Comparison of ENCODE assay signal across 9 cellular contexts in the genomic region with DNA sequence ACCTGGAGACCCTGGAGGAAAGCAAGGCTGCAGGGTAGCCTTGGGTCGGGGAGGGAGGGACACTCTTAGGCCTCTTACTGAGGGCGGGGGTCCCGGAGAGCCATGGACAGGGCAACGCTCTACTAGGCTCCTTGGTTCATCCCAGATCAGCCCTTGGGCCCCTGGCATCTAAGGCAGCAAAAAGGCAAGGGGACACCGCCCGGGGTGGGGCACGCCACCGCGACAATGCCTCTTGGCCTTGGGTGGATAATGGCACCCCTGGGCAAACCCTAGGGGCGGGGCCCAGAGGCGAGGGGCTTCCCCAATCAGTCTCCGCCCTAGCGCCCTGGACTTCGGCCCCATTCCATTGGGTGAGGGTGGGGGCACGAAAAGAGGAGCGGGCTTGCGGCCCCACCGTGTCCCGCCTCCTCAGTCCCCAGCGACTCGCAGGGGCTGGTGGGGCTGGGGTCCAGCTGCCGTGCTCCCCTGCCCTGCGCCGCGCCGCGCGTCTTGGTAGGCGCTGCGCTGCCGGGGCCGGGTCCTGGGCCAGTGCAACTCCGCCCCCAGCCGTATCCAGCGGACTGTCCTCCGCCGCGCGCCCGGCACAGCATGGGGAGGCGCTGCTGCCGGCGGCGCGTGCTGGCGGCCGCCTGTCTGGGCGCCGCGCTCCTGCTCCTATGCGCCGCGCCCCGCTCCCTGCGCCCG. TPM values are rescaled to one million over a fixed set of nuclear protein-coding genes. Genes with fewer than 3 reads are reported as not detected.
DNase-seq lines count a peak whose midpoint lies in the region; ATAC-seq, FAIRE-seq and TF ChIP-seq lines count a peak whose summit lies in the region.
"Had no signal": no experiment of that assay in that cellular context is flagged by ENCODE, and none has a peak within 500 bp of the region (broad histone marks: within the 10 kb centered on the region; RNA-seq: fewer than 3 reads in every experiment).

TSS of gene CHST13 (plus strand) at position 411 of the 684 bp plus-strand sequence. CDS start at position 589, 178 bp downstream.

- H3K4me3 ChIP-seq in WERI-Rb-1 (ENCODE audit: low read depth, low read length) (peak within 1 kb of the TSS; percentile 48), left ventricle myocardium inferior (peak within 1 kb of the TSS; percentile 64), psoas muscle (peak within 1 kb of the TSS; percentile 65), SJCRH30 (no peak within 1 kb of the TSS)

- 6 to 11% (median 7%) methylated on average over 28 to 56 of the region's 56 CpGs for WGBS in psoas muscle, 3 donors

- intact Hi-C loops in left ventricle myocardium inferior (cut with micrococcal nuclease) (no loop called here), psoas muscle (cut with DNase I) (loop anchor here (5.0 to 10.0 kb wide), 4 partner anchors 131 to 1023 kb away; partner anchors contain the start of gene TXNRD3 (in 1 of the 2))

- H3K4me1 ChIP-seq in left ventricle myocardium inferior (peaks cover 21% of the 10 kb centered on the region), psoas muscle (peaks cover 3% of the 10 kb centered on the region), SJCRH30 (no peaks in the 10 kb centered on the region)

- ATAC-seq in psoas muscle = peak; percentile 71 to 86 (median 82)
- no peak for ATAC-seq in GM21515 (IDR thresholded peaks at IDR 0.05; ENCODE audit: unreplicated experiment)

- DNase-seq in AG08395 (ENCODE audit: low spot score) (peak; percentile 58), HTR-8/SVneo (ENCODE audit: insufficient read length, low spot score) (peak; percentile 35), WERI-Rb-1 (peak; percentile 68), left ventricle myocardium inferior (peak; percentile 54), psoas muscle (peak; percentile 53 to 62), cerebellar cortex (ENCODE audit: low spot score) (no peak), SJCRH30 (no peak)

- H3K9me3 ChIP-seq in WERI-Rb-1 (ENCODE audit: severe bottlenecking) (no peaks in the 10 kb centered on the region), left ventricle myocardium inferior (replicated peaks) (no peaks in the 10 kb centered on the region), psoas muscle (no peaks in the 10 kb centered on the region), SJCRH30 (replicated peaks) (no peaks in the 10 kb centered on the region)

- peak; percentile 38 for FAIRE-seq in HTR-8/SVneo (lab: Jason Lieb, UNC)
- FAIRE-seq: colon had no signal

- H3K27ac ChIP-seq in WERI-Rb-1 = no peak within 1 kb of the TSS
- peak within 1 kb of the TSS; percentile 43 for H3K27ac ChIP-seq in left ventricle myocardium inferior (replicated peaks)
- no peak within 1 kb of the TSS for H3K27ac ChIP-seq in psoas muscle
- H3K27ac ChIP-seq in SJCRH30 = no peak within 1 kb of the TSS

- peak; percentile 16; the same call in 1 of the 2 replicates for TF ChIP-seq CTCF in WERI-Rb-1 (IDR thresholded peaks at IDR 0.05; ENCODE audit: low read depth, low read length)
- TF ChIP-seq CTCF in left ventricle myocardium inferior (IDR thresholded peaks at IDR 0.05; ENCODE audit: borderline replicate concordance) = peak; percentile 25
- peak; percentile 4 for TF ChIP-seq CTCF in psoas muscle (IDR thresholded peaks at IDR 0.05)

- no peaks in the 10 kb centered on the region for H3K36me3 ChIP-seq in WERI-Rb-1
- no peaks in the 10 kb centered on the region for H3K36me3 ChIP-seq in left ventricle myocardium inferior
- H3K36me3 ChIP-seq in psoas muscle (ENCODE audit: insufficient read depth in 1 of 2, low read depth in 1 of 2) = no peaks in the 10 kb centered on the region
- H3K36me3 ChIP-seq in SJCRH30 = no peaks in the 10 kb centered on the region

- H3K27me3 ChIP-seq in WERI-Rb-1 (ENCODE audit: insufficient read depth, low read depth, severe bottlenecking) (peaks cover 4% of the 10 kb centered on the region), left ventricle myocardium inferior (ENCODE audit: low read depth) (peaks cover 36% of the 10 kb centered on the region), psoas muscle (ENCODE audit: insufficient read depth in 3 of 3, low read length in 2 of 3) (peaks cover 0 to 4% (median 0%) of the 10 kb centered on the region in 3 donors), SJCRH30 (no peaks in the 10 kb centered on the region)

RNA-seq across cellular contexts. Expression of gene CHST13, which starts in this region (rescaled TPM):
- total RNA-seq in left ventricle myocardium inferior (0.11 TPM), psoas muscle (under 1 TPM in 1 of 4 donors, not detected in 3; 0.20 TPM)
- under 1 TPM in 1 of 3 donors, not detected in 2; 0.07 TPM for polyA plus RNA-seq in psoas muscle
- not detected in 2 replicates for total RNA-seq in SJCRH30 (2014; rRNA removed; shearing (Covaris generic))

Comparison
In these comparisons a context has a peak if more than half of its experiments do, and no peak if none do; other contexts are left out.
1. Peak in DNase-seq, H3K4me3 ChIP-seq and H3K27ac ChIP-seq in left ventricle myocardium inferior; RNA of the gene not detected or under 1 TPM.
2. Peak in DNase-seq, ATAC-seq and H3K4me3 ChIP-seq in psoas muscle; RNA of the gene not detected or under 1 TPM.
3. DNase-seq: peak in AG08395 (single experiment), HTR-8/SVneo (single experiment) and WERI-Rb-1 (single experiment); none in cerebellar cortex (single experiment) and SJCRH30 (0 of 2).
4. Peak in every context shown above with its lines, with median percentiles within 50 percentile points of each other: CTCF ChIP-seq.